17 cellular contexts compared by ENCODE assay signal in genomic region chr13:73778242-73778864, GRCh38.
A peak's percentile ranks its signal among the peaks of the same experiment; 100 is the strongest.
DNase-seq lines count a peak whose midpoint lies in the region; ATAC-seq and TF ChIP-seq lines count a peak whose summit lies in the region.
"Had no signal": no experiment of that assay in that cellular context is flagged by ENCODE, and none has a peak within 500 bp of the region (broad histone marks: within the 10 kb centered on the region; RNA-seq: fewer than 3 reads in every experiment).

No MANE protein-coding gene starts in this region.

- H3K4me1 ChIP-seq in gastrocnemius medialis, result peaks cover 27 to 31% of the 10 kb centered on the region in 2 donors

- TF ChIP-seq POLR2A in gastrocnemius medialis (IDR thresholded peaks at IDR 0.05), result no peak

- H3K9me3 ChIP-seq in SK-N-MC (ENCODE audit: low read depth, low read length), result no peaks in the 10 kb centered on the region
- H3K9me3 ChIP-seq in gastrocnemius medialis, result no peaks in the 10 kb centered on the region

- H3K36me3 ChIP-seq in SK-N-MC (ENCODE audit: insufficient read depth, low read length), result no peaks in the 10 kb centered on the region
- H3K36me3 ChIP-seq in gastrocnemius medialis, result no peaks in the 10 kb centered on the region

- in situ Hi-C loops in gastrocnemius medialis (cut with MboI; ENCODE audit: low sequenced_read_pairs in 4 of 4), result no loop called here

- no peak overlapping the region for H3K9ac ChIP-seq in SK-N-MC (ENCODE audit: insufficient read length)

- intact Hi-C loops in gastrocnemius medialis (cut with DNase I; ENCODE audit: low total_unique reads), result no loop called here

- H3K27ac ChIP-seq in SK-N-MC (peak overlapping the region; percentile 33; the same call in 1 of the 2 replicates), gastrocnemius medialis (peak overlapping the region in 3 of 4 donors; percentile 11 to 43 (median 30)), substantia nigra (ENCODE audit: low read depth, low read length, poor library complexity, severe bottlenecking) (no peak overlapping the region)

- DNase-seq in NCI-H2171 treated with DMSO at 0.1 percent for 48 hours (lab: John Stamatoyannopoulos, UW) (peak; percentile 5), NCI-H2171 (lab: John Stamatoyannopoulos, UW) (no peak), SK-N-MC (ENCODE audit: low read depth, low spot score) (no peak), left lobe of liver (ENCODE audit: low spot score) (no peak), gastrocnemius medialis (no peak), substantia nigra (lab: John Stamatoyannopoulos, UW) (no peak), NCI-H2029 treated with DMSO at 0.1 percent for 48 hours (lab: John Stamatoyannopoulos, UW) (no peak)
- DNase-seq: C1 segment of cervical spinal cord, HCEC 1CT, KBM-7, NCI-H1048, NCI-H146, NCI-H2107, NCI-H446 treated with DMSO at 0.1 percent for 48 hours, NCI-H748 treated with DMSO at 0.1 percent for 48 hours had no signal

- H3K27me3 ChIP-seq in gastrocnemius medialis, result no peaks in the 10 kb centered on the region

- ATAC-seq in left lobe of liver (peak; percentile 73), gastrocnemius medialis (no peak), HG03095 (IDR thresholded peaks at IDR 0.05; ENCODE audit: unreplicated experiment) (no peak)
- ATAC-seq: SK-N-SH treated with all-trans-retinoic acid at 6 μM for 48 hours had no signal

- H3K4me3 ChIP-seq in SK-N-MC (no peak overlapping the region), gastrocnemius medialis (no peak overlapping the region)

- TF ChIP-seq CTCF in gastrocnemius medialis (IDR thresholded peaks at IDR 0.05 in 4 of 5, conservative IDR thresholded peaks at IDR 0.05 in 1 of 5), result no peak
